Comparison of ENCODE assay signal across 1 cellular context in genomic region chr18:28073658-28074057, GRCh38.
TF ChIP-seq lines count a peak whose summit lies in the region.

No MANE protein-coding gene starts in this region.

TF ChIP-seq in SK-N-SH, 30 proteins besides CTCF, POLR2A, EP300 and RAD21 (continued from another document):
- TF ChIP-seq REST (IDR thresholded peaks at IDR 0.05; ENCODE audit: low read depth, low read length) (no peak), RFX5 (IDR thresholded peaks at IDR 0.05; ENCODE audit: low read length) (no peak), USF1 (IDR thresholded peaks at IDR 0.05; ENCODE audit: borderline replicate concordance, low read depth) (no peak)
